Comparison of ENCODE assay signal across 16 cellular contexts in genomic region chr16:23634461-23635036, GRCh38. TPM values are rescaled to one million over a fixed set of nuclear protein-coding genes. Genes with fewer than 3 reads are reported as not detected.
DNase-seq lines count a peak whose midpoint lies in the region; ATAC-seq lines count a peak whose summit lies in the region.
"Had no signal": no experiment of that assay in that cellular context is flagged by ENCODE, and none has a peak within 500 bp of the region (broad histone marks: within the 10 kb centered on the region; RNA-seq: fewer than 3 reads in every experiment).

No MANE protein-coding gene starts in this region.

- no peaks in the 10 kb centered on the region for H3K27me3 Mint-ChIP-seq in stimulated activated naive CD8-positive, alpha-beta T cell treated with anti-CD3 and anti-CD28 coated beads, Interleukin-15, Interleukin-2, amounts not matched to agents 100 ng/mL and 50 ng/mL, for 24 hours
- H3K27me3 Mint-ChIP-seq in CD4-positive, CD25-positive, alpha-beta regulatory T cell: no peaks in the 10 kb centered on the region
- H3K27me3 Mint-ChIP-seq: CD4-positive, alpha-beta T cell had no signal

- H3K4me3 ChIP-seq in CD4-positive, CD25-positive, alpha-beta regulatory T cell (ENCODE audit: low read depth, low read length): no peak overlapping the region
- H3K4me3 ChIP-seq: BLaER1 had no signal

- H3K27ac ChIP-seq in CD4-positive, CD25-positive, alpha-beta regulatory T cell (ENCODE audit: insufficient read depth, low read length, poor library complexity, severe bottlenecking): no peak overlapping the region
- H3K27ac ChIP-seq: BLaER1 had no signal

- no peaks in the 10 kb centered on the region for H3K27me3 ChIP-seq in CD4-positive, CD25-positive, alpha-beta regulatory T cell (ENCODE audit: control insufficient read depth, insufficient read depth, low read length)
- H3K27me3 ChIP-seq: BE2C, BLaER1 had no signal

- H3K36me3 Mint-ChIP-seq in stimulated activated naive CD8-positive, alpha-beta T cell treated with anti-CD3 and anti-CD28 coated beads, Interleukin-15, Interleukin-2, amounts not matched to agents 100 ng/mL and 50 ng/mL, for 24 hours (ENCODE audit: low read depth): peaks cover 62% of the 10 kb centered on the region
- peaks cover 31% of the 10 kb centered on the region for H3K36me3 Mint-ChIP-seq in CD4-positive, CD25-positive, alpha-beta regulatory T cell

- H3K4me1 Mint-ChIP-seq in stimulated activated naive CD8-positive, alpha-beta T cell treated with anti-CD3 and anti-CD28 coated beads, Interleukin-15, Interleukin-2, amounts not matched to agents 100 ng/mL and 50 ng/mL, for 24 hours (ENCODE audit: low read depth): peaks cover 4% of the 10 kb centered on the region
- peaks cover 7 to 23% (median 16%) of the 10 kb centered on the region in 4 donors for H3K4me1 Mint-ChIP-seq in CD4-positive, CD25-positive, alpha-beta regulatory T cell
- H3K4me1 Mint-ChIP-seq: CD14-positive monocyte had no signal

- H3K4me3 Mint-ChIP-seq in stimulated activated naive CD8-positive, alpha-beta T cell treated with anti-CD3 and anti-CD28 coated beads, Interleukin-15, Interleukin-2, amounts not matched to agents 100 ng/mL and 50 ng/mL, for 24 hours: no peak overlapping the region
- no peak overlapping the region for H3K4me3 Mint-ChIP-seq in CD4-positive, CD25-positive, alpha-beta regulatory T cell
- H3K4me3 Mint-ChIP-seq: CD14-positive monocyte; CD4-positive, alpha-beta T cell; CD8-positive, alpha-beta T cell had no signal

- no peaks in the 10 kb centered on the region for H3K4me1 ChIP-seq in CD4-positive, CD25-positive, alpha-beta regulatory T cell (ENCODE audit: control insufficient read depth, insufficient read depth, low read length, poor library complexity, severe bottlenecking)
- H3K4me1 ChIP-seq: BE2C, Caco-2 had no signal

- H3K9me3 ChIP-seq in CD4-positive, CD25-positive, alpha-beta regulatory T cell (ENCODE audit: control insufficient read depth in 2 of 2, low read length in 2 of 2): no peaks in the 10 kb centered on the region
- H3K9me3 ChIP-seq: BE2C, BLaER1, Caco-2 had no signal

- ATAC-seq in stimulated activated naive CD8-positive, alpha-beta T cell treated with anti-CD3 and anti-CD28 coated beads, Interleukin-15, Interleukin-2, amounts not matched to agents 100 U/mL and 50 U/mL, for 24 hours: no peak
- ATAC-seq in CD4-positive, CD25-positive, alpha-beta regulatory T cell (ENCODE audit: low read depth in 2 of 2): no peak
- ATAC-seq: CD8-positive, alpha-beta T cell had no signal

- H3K36me3 ChIP-seq in CD4-positive, CD25-positive, alpha-beta regulatory T cell (ENCODE audit: control insufficient read depth, insufficient read depth, low read length): peaks cover 21% of the 10 kb centered on the region

- peak overlapping the region; percentile 47 for H3K27ac Mint-ChIP-seq in stimulated activated naive CD8-positive, alpha-beta T cell treated with anti-CD3 and anti-CD28 coated beads, Interleukin-15, Interleukin-2, amounts not matched to agents 100 ng/mL and 50 ng/mL, for 24 hours
- H3K27ac Mint-ChIP-seq in CD4-positive, CD25-positive, alpha-beta regulatory T cell: peak overlapping the region in 2 of 3 donors; percentile 20 to 23
- H3K27ac Mint-ChIP-seq: CD14-positive monocyte; CD4-positive, alpha-beta T cell; CD8-positive, alpha-beta T cell had no signal

- H3K9me3 Mint-ChIP-seq in stimulated activated naive CD8-positive, alpha-beta T cell treated with anti-CD3 and anti-CD28 coated beads, Interleukin-15, Interleukin-2, amounts not matched to agents 100 ng/mL and 50 ng/mL, for 24 hours: no peaks in the 10 kb centered on the region
- H3K9me3 Mint-ChIP-seq in CD4-positive, CD25-positive, alpha-beta regulatory T cell: peaks cover 0 to 2% (median 0%) of the 10 kb centered on the region in 7 donors
- H3K9me3 Mint-ChIP-seq: CD14-positive monocyte; CD4-positive, alpha-beta T cell; CD8-positive, alpha-beta T cell had no signal

- no peak for DNase-seq in stimulated activated naive CD8-positive, alpha-beta T cell treated with anti-CD3 and anti-CD28 coated beads, Interleukin-15, Interleukin-2, amounts not matched to agents 100 U/mL and 50 U/mL, for 24 hours
- DNase-seq in CD4-positive, CD25-positive, alpha-beta regulatory T cell: no peak
- DNase-seq in stimulated activated CD4-positive, alpha-beta T cell treated with anti-CD3 and anti-CD28 coated beads, Interleukin-2, amount 100 ng/mL, for 48 hours: no peak
- no peak for DNase-seq in HuH-7 (ENCODE audit: low spot score)
- DNase-seq: ACHN; BE2C; C1 segment of cervical spinal cord; Caco-2; Calu3; CD4-positive, alpha-beta T cell; CD8-positive, alpha-beta T cell; DMS79 treated with DMSO at 0.1 percent for 48 hours; GF-D8 had no signal

RNA-seq across cellular contexts. Expression of gene PALB2, which starts 6.6 kb away (rescaled TPM):
- 8.1 TPM for total RNA-seq in CD4-positive, CD25-positive, alpha-beta regulatory T cell
- polyA plus RNA-seq in CD4-positive, CD25-positive, alpha-beta regulatory T cell: 1 to 10 TPM; 4.5 to 6.7 (median 5.8) TPM

RNA-seq across cellular contexts. Expression of gene DCTN5, which starts 6.7 kb away (rescaled TPM):
- total RNA-seq in CD4-positive, CD25-positive, alpha-beta regulatory T cell: 63.4 TPM
- polyA plus RNA-seq in CD4-positive, CD25-positive, alpha-beta regulatory T cell: 10 to 100 TPM; 59.7 to 91.8 (median 73.7) TPM

RNA-seq across cellular contexts. Expression of gene NDUFAB1, which starts 38.4 kb away (rescaled TPM):
- 27.8 TPM for total RNA-seq in CD4-positive, CD25-positive, alpha-beta regulatory T cell
- polyA plus RNA-seq in CD4-positive, CD25-positive, alpha-beta regulatory T cell: 100 to 1,000 TPM; 212 to 233 (median 222) TPM

RNA-seq across cellular contexts. Expression of gene PLK1, which starts 44.1 kb away (rescaled TPM):
- 1.6 TPM for total RNA-seq in CD4-positive, CD25-positive, alpha-beta regulatory T cell
- polyA plus RNA-seq in CD4-positive, CD25-positive, alpha-beta regulatory T cell: 1 to 10 TPM; 1.4 to 4.2 (median 2.8) TPM
- polyA plus RNA-seq: CD14-positive monocyte had no signal
